19 cellular contexts compared by ENCODE assay signal in the genomic region with DNA sequence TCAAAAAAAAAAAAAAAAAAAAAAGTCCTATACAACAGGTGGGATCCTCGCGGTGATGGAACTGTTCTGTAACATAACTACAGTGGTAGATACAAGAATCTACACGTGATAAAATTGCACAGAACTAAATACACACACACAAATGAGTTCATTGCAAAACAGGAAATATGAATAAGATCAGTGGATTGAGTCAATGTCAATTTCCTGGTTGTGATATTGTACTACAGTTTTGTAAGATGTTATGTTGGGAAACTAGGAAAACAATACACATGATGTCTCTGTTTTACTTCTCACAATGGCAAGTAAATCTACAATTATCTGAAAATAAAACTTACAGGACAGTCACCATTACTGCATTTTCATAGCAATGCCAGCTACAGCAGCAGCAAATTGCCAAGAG. TPM values are rescaled to one million over a fixed set of nuclear protein-coding genes. Genes with fewer than 3 reads are reported as not detected.
DNase-seq lines count a peak whose midpoint lies in the region; ATAC-seq and TF ChIP-seq lines count a peak whose summit lies in the region.
"Had no signal": no experiment of that assay in that cellular context is flagged by ENCODE, and none has a peak within 500 bp of the region (broad histone marks: within the 10 kb centered on the region; RNA-seq: fewer than 3 reads in every experiment).

No MANE protein-coding gene starts in this region.

- H3K27ac Mint-ChIP-seq in MCF 10A (ENCODE audit: low read depth, unreplicated experiment): no peak overlapping the region
- H3K27ac Mint-ChIP-seq in chondrocyte (ENCODE audit: unreplicated experiment): no peak overlapping the region
- H3K27ac Mint-ChIP-seq: activated CD4-positive, alpha-beta memory T cell treated with anti-CD3 and anti-CD28 coated beads, Interleukin-2, amount 10 ng/mL, durations not matched to agents 7 days and 5 days; activated T-cell treated with anti-CD3 and anti-CD28 coated beads, Interleukin-2, amount 50 U/mL, for 72 hours; CD4-positive, alpha-beta T cell; mesothelial cell of epicardium had no signal

- CTCF ChIA-PET in MCF 10A (lab: Yijun Ruan, JAX): no interaction called here

- H3K4me3 Mint-ChIP-seq in MCF 10A (ENCODE audit: unreplicated experiment) (no peak overlapping the region), chondrocyte (ENCODE audit: unreplicated experiment) (no peak overlapping the region)
- H3K4me3 Mint-ChIP-seq: activated CD4-positive, alpha-beta memory T cell treated with anti-CD3 and anti-CD28 coated beads, Interleukin-2, amount 10 ng/mL, durations not matched to agents 7 days and 5 days; activated T-cell treated with anti-CD3 and anti-CD28 coated beads, Interleukin-2, amount 50 U/mL, for 72 hours; CD4-positive, alpha-beta T cell; mesothelial cell of epicardium had no signal

- ATAC-seq in GM19351 (IDR thresholded peaks at IDR 0.05; ENCODE audit: unreplicated experiment) (no peak), HG03175 (IDR thresholded peaks at IDR 0.05; ENCODE audit: unreplicated experiment) (no peak), GM21619 (IDR thresholded peaks at IDR 0.05; ENCODE audit: unreplicated experiment) (no peak)

- POLR2A ChIA-PET in MCF 10A (lab: Yijun Ruan, JAX): no interaction called here

- TF ChIP-seq POLR2A in breast epithelium (IDR thresholded peaks at IDR 0.05): no peak

- H3K36me3 ChIP-seq in breast epithelium: no peaks in the 10 kb centered on the region

- TF ChIP-seq CTCF in MCF 10A (IDR thresholded peaks at IDR 0.05; ENCODE audit: unreplicated experiment) (no peak), breast epithelium (IDR thresholded peaks at IDR 0.05) (no peak), fibroblast of pulmonary artery (IDR thresholded peaks at IDR 0.05; ENCODE audit: low read length, missing control alignments) (no peak), chondrocyte (IDR thresholded peaks at IDR 0.05) (no peak)

- H3K4me1 Mint-ChIP-seq in MCF 10A (ENCODE audit: insufficient read depth, unreplicated experiment): no peaks in the 10 kb centered on the region
- no peaks in the 10 kb centered on the region for H3K4me1 Mint-ChIP-seq in chondrocyte (ENCODE audit: low read depth)
- H3K4me1 Mint-ChIP-seq: mesothelial cell of epicardium had no signal

- no peak overlapping the region for H3K27ac ChIP-seq in breast epithelium
- H3K27ac ChIP-seq: testis had no signal

- H3K9me3 Mint-ChIP-seq in MCF 10A (ENCODE audit: unreplicated experiment) (no peaks in the 10 kb centered on the region), chondrocyte (ENCODE audit: low read depth) (peaks cover 11% of the 10 kb centered on the region)
- H3K9me3 Mint-ChIP-seq: activated T-cell treated with anti-CD3 and anti-CD28 coated beads, Interleukin-2, amount 50 U/mL, for 72 hours had no signal

- H3K4me1 ChIP-seq in breast epithelium: no peaks in the 10 kb centered on the region
- H3K4me1 ChIP-seq: testis had no signal

- H3K27me3 Mint-ChIP-seq in MCF 10A (ENCODE audit: insufficient read depth, unreplicated experiment) (no peaks in the 10 kb centered on the region), chondrocyte (ENCODE audit: low read depth) (no peaks in the 10 kb centered on the region)
- H3K27me3 Mint-ChIP-seq: activated CD4-positive, alpha-beta memory T cell treated with anti-CD3 and anti-CD28 coated beads, Interleukin-2, amount 10 ng/mL, durations not matched to agents 7 days and 5 days; CD4-positive, alpha-beta T cell had no signal

- no TSS peak for BruUV-seq in MCF 10A (replicated peaks; lab: Mats Ljungman, UMichigan)

- H3K36me3 Mint-ChIP-seq in MCF 10A (ENCODE audit: insufficient read depth, unreplicated experiment) (no peaks in the 10 kb centered on the region), chondrocyte (ENCODE audit: low read depth) (peaks cover 6% of the 10 kb centered on the region)

- DNase-seq in MCF 10A (ENCODE audit: unreplicated experiment): peak; percentile 82
- DNase-seq in breast epithelium (ENCODE audit: low spot score in 2 of 2): no peak
- peak; percentile 7 for DNase-seq in SKM-1 (lab: John Stamatoyannopoulos, UW; ENCODE audit: unreplicated experiment)
- peak; percentile 96 for DNase-seq in fibroblast of pulmonary artery (ENCODE audit: low read depth)
- no peak for DNase-seq in chondrocyte (ENCODE audit: low spot score)
- DNase-seq: 8988T; activated CD4-positive, alpha-beta memory T cell treated with anti-CD3 and anti-CD28 coated beads, Interleukin-2, amount 10 ng/mL, durations not matched to agents 7 days and 5 days; activated T-cell treated with anti-CD3 and anti-CD28 coated beads, Interleukin-2, amount 50 U/mL, for 72 hours; CD4-positive, alpha-beta T cell; central memory CD4-positive, alpha-beta T cell; NCI-H1105 treated with DMSO at 0.1 percent for 48 hours; NCI-H345; SK-N-SH; stimulated activated CD4-positive, alpha-beta T cell treated with anti-CD3 and anti-CD28 coated beads, Interleukin-4, amount 100 ng/mL, for 4 hours; testis had no signal

- no peak overlapping the region for H3K4me3 ChIP-seq in breast epithelium
- H3K4me3 ChIP-seq in fibroblast of pulmonary artery (replicated peaks; ENCODE audit: low read depth, low read length): no peak overlapping the region
- H3K4me3 ChIP-seq: testis had no signal

- intact Hi-C loops in MCF 10A (cut with micrococcal nuclease) (no loop called here), breast epithelium (cut with DNase I; ENCODE audit: low total_unique reads) (no loop called here)

- no peaks in the 10 kb centered on the region for H3K27me3 ChIP-seq in breast epithelium
- H3K27me3 ChIP-seq: testis had no signal

- H3K9me3 ChIP-seq in breast epithelium: peaks cover 0 to 14% of the 10 kb centered on the region in 2 donors
- H3K9me3 ChIP-seq: testis had no signal

RNA-seq across cellular contexts. Expression of gene ITGB3BP, which starts 59.8 kb away (rescaled TPM):
- total RNA-seq in MCF 10A (2022) (31.4 and 31.8 TPM in 2 replicates), breast epithelium (10 to 100 TPM; 11.7 to 29.3 (median 18.4) TPM), chondrocyte (12.7 to 19.7 TPM (median 15.6 TPM) in 3 replicates)

Comparison
In these comparisons a context has a peak if more than half of its experiments do, and no peak if none do; other contexts are left out.
1. DNase-seq: peak in MCF 10A (single experiment), SKM-1 (single experiment) and fibroblast of pulmonary artery (single experiment); none in breast epithelium (0 of 2) and chondrocyte (single experiment).